In genomic region chr10:72104472-72105097, GRCh38 we compare ENCODE assay signal across 15 cellular contexts. TPM values are rescaled to one million over a fixed set of nuclear protein-coding genes. Genes with fewer than 3 reads are reported as not detected.
DNase-seq lines count a peak whose midpoint lies in the region; ATAC-seq lines count a peak whose summit lies in the region.
"Had no signal": no experiment of that assay in that cellular context is flagged by ENCODE, and none has a peak within 500 bp of the region (broad histone marks: within the 10 kb centered on the region; RNA-seq: fewer than 3 reads in every experiment).

No MANE protein-coding gene starts in this region.

- H3K9me3 ChIP-seq in mesenchymal stem cell (ENCODE audit: control insufficient read depth, low read length), result no peaks in the 10 kb centered on the region
- H3K9me3 ChIP-seq: heart left ventricle, vagina had no signal

- peak overlapping the region; percentile 35 for H2AK5ac ChIP-seq in mesenchymal stem cell (ENCODE audit: low read length, severe bottlenecking)

- no peak overlapping the region for H3K4me3 Mint-ChIP-seq in stimulated activated naive CD8-positive, alpha-beta T cell treated with anti-CD3 and anti-CD28 coated beads, Interleukin-15, amount 100 ng/mL, for 72 hours
- H3K4me3 Mint-ChIP-seq: activated naive CD4-positive, alpha-beta T cell treated with anti-CD3 and anti-CD28 coated beads, Interleukin-2, amount 10 ng/mL, durations not matched to agents 7 days and 5 days; central memory CD8-positive, alpha-beta T cell; stimulated activated effector memory CD8-positive, alpha-beta T cell treated with anti-CD3 and anti-CD28 coated beads, Interleukin-12 subunit alpha, Interleukin-12 subunit beta, amount 100 ng/mL, for 72 hours; WTC11 had no signal

- H3K14ac ChIP-seq in mesenchymal stem cell (ENCODE audit: low read length in 2 of 2), result no peak overlapping the region

- H3K27me3 ChIP-seq in mesenchymal stem cell (ENCODE audit: control insufficient read depth in 1 of 2, insufficient read depth in 1 of 2, low read length in 2 of 2), result no peaks in the 10 kb centered on the region
- H3K27me3 ChIP-seq: heart left ventricle, vagina had no signal

- peaks cover 4% of the 10 kb centered on the region for H3K4me1 ChIP-seq in mesenchymal stem cell (ENCODE audit: control insufficient read depth, insufficient read depth, low read depth, low read length)

- peaks cover 4% of the 10 kb centered on the region for H3K79me1 ChIP-seq in mesenchymal stem cell (replicated peaks; ENCODE audit: low read length, poor library complexity, severe bottlenecking)

- no peak overlapping the region for H2BK12ac ChIP-seq in mesenchymal stem cell (ENCODE audit: low read length in 2 of 2)

- H2BK5ac ChIP-seq in mesenchymal stem cell (ENCODE audit: low read depth, low read length, poor library complexity, severe bottlenecking), result no peak overlapping the region

- H3K27ac Mint-ChIP-seq in stimulated activated naive CD8-positive, alpha-beta T cell treated with anti-CD3 and anti-CD28 coated beads, Interleukin-15, amount 100 ng/mL, for 72 hours, result peak overlapping the region; percentile 36 to 99
- H3K27ac Mint-ChIP-seq: activated naive CD4-positive, alpha-beta T cell treated with anti-CD3 and anti-CD28 coated beads, Interleukin-2, amount 10 ng/mL, durations not matched to agents 7 days and 5 days; stimulated activated effector memory CD8-positive, alpha-beta T cell treated with anti-CD3 and anti-CD28 coated beads, Interleukin-12 subunit alpha, Interleukin-12 subunit beta, amount 100 ng/mL, for 72 hours had no signal

- H2BK15ac ChIP-seq in mesenchymal stem cell (ENCODE audit: low read depth, poor library complexity, severe bottlenecking), result no peak overlapping the region

- no peak overlapping the region for H3K27ac ChIP-seq in mesenchymal stem cell (ENCODE audit: low read length, poor library complexity, severe bottlenecking)
- H3K27ac ChIP-seq: vagina had no signal

- H3K9me3 Mint-ChIP-seq in stimulated activated naive CD8-positive, alpha-beta T cell treated with anti-CD3 and anti-CD28 coated beads, Interleukin-15, amount 100 ng/mL, for 72 hours, result no peaks in the 10 kb centered on the region
- H3K9me3 Mint-ChIP-seq: activated naive CD4-positive, alpha-beta T cell treated with anti-CD3 and anti-CD28 coated beads, Interleukin-2, amount 10 ng/mL, durations not matched to agents 7 days and 5 days; central memory CD8-positive, alpha-beta T cell; stimulated activated effector memory CD8-positive, alpha-beta T cell treated with anti-CD3 and anti-CD28 coated beads, Interleukin-12 subunit alpha, Interleukin-12 subunit beta, amount 100 ng/mL, for 72 hours; WTC11 had no signal

- peak overlapping the region; percentile 12 for H4K8ac ChIP-seq in mesenchymal stem cell (ENCODE audit: low read length)

- peaks cover 7 to 23% of the 10 kb centered on the region in 2 experiments for H3K36me3 ChIP-seq in mesenchymal stem cell (ENCODE audit: control insufficient read depth in 1 of 2, insufficient read depth in 2 of 2, low read depth in 1 of 2, low read length in 2 of 2)

- H3K9ac ChIP-seq in mesenchymal stem cell (ENCODE audit: low read length), result peak overlapping the region; percentile 25

- H3K4me3 ChIP-seq in mesenchymal stem cell (ENCODE audit: insufficient read depth in 1 of 2, low read depth in 1 of 2, low read length in 2 of 2), result no peak overlapping the region
- H3K4me3 ChIP-seq: heart left ventricle, skin epidermis, vagina had no signal

- no peak overlapping the region for H3K4ac ChIP-seq in mesenchymal stem cell (ENCODE audit: low read depth in 1 of 2, low read length in 2 of 2)

- H4K91ac ChIP-seq in mesenchymal stem cell (ENCODE audit: low read length), result no peak overlapping the region

- DNase-seq in stimulated activated naive CD8-positive, alpha-beta T cell treated with anti-CD3 and anti-CD28 coated beads, Interleukin-15, amount 100 ng/mL, for 72 hours, result no peak
- no peak for DNase-seq in stimulated activated naive CD8-positive, alpha-beta T cell treated with anti-CD3 and anti-CD28 coated beads, Interleukin-15, Interleukin-2, amounts not matched to agents 100 U/mL and 50 U/mL, for 24 hours
- DNase-seq in astrocyte of the hippocampus (ENCODE audit: low read depth, low spot score), result peak; percentile 29
- DNase-seq in mesenchymal stem cell, result no peak
- DNase-seq in stimulated activated CD4-positive, alpha-beta T cell treated with anti-CD3 and anti-CD28 coated beads, Interleukin-4, amount 100 ng/mL, for 4 hours, result no peak
- DNase-seq in NCI-H1092 (lab: John Stamatoyannopoulos, UW), result no peak
- DNase-seq: activated naive CD4-positive, alpha-beta T cell treated with anti-CD3 and anti-CD28 coated beads, Interleukin-2, amount 10 ng/mL, durations not matched to agents 7 days and 5 days; heart left ventricle had no signal

- H3K23ac ChIP-seq in mesenchymal stem cell (ENCODE audit: low read length in 2 of 2), result no peak overlapping the region

- H3K18ac ChIP-seq in mesenchymal stem cell (ENCODE audit: low read depth in 1 of 2, low read length in 2 of 2), result no peak overlapping the region

- peaks cover 86% of the 10 kb centered on the region for H3K4me1 Mint-ChIP-seq in stimulated activated naive CD8-positive, alpha-beta T cell treated with anti-CD3 and anti-CD28 coated beads, Interleukin-15, amount 100 ng/mL, for 72 hours
- H3K4me1 Mint-ChIP-seq: WTC11 had no signal

- H3K27me3 Mint-ChIP-seq in stimulated activated naive CD8-positive, alpha-beta T cell treated with anti-CD3 and anti-CD28 coated beads, Interleukin-15, amount 100 ng/mL, for 72 hours, result no peaks in the 10 kb centered on the region
- H3K27me3 Mint-ChIP-seq: activated naive CD4-positive, alpha-beta T cell treated with anti-CD3 and anti-CD28 coated beads, Interleukin-2, amount 10 ng/mL, durations not matched to agents 7 days and 5 days; central memory CD8-positive, alpha-beta T cell had no signal

- H2BK120ac ChIP-seq in mesenchymal stem cell (ENCODE audit: low read depth, low read length), result no peak overlapping the region

- ATAC-seq in stimulated activated naive CD8-positive, alpha-beta T cell treated with anti-CD3 and anti-CD28 coated beads, Interleukin-15, amount 100 ng/mL, for 72 hours, result no peak
- no peak for ATAC-seq in stimulated activated naive CD8-positive, alpha-beta T cell treated with anti-CD3 and anti-CD28 coated beads, Interleukin-15, Interleukin-2, amounts not matched to agents 100 U/mL and 50 U/mL, for 24 hours
- no peak for ATAC-seq in HG02852 (IDR thresholded peaks at IDR 0.05; ENCODE audit: unreplicated experiment)
- ATAC-seq in GM19351 (IDR thresholded peaks at IDR 0.05; ENCODE audit: unreplicated experiment), result no peak
- ATAC-seq: stimulated activated effector memory CD8-positive, alpha-beta T cell treated with anti-CD3 and anti-CD28 coated beads, Interleukin-12 subunit alpha, Interleukin-12 subunit beta, amount 100 ng/mL, for 72 hours; WTC11 had no signal

- no peak overlapping the region for H2AFZ ChIP-seq in mesenchymal stem cell (ENCODE audit: low read depth, low read length)

- H3K4me2 ChIP-seq in mesenchymal stem cell (ENCODE audit: low read length, poor library complexity, severe bottlenecking), result no peak overlapping the region

- 95% methylated on average over 6 of the region's 8 CpGs for WGBS in mesenchymal stem cell

RNA-seq across cellular contexts. Expression of gene SPOCK2, which starts 16.2 kb away (rescaled TPM):
- polyA plus RNA-seq in mesenchymal stem cell (2013, experiment 1 of 2), result 0.22 TPM
- polyA plus RNA-seq in mesenchymal stem cell (2013, experiment 2 of 2), result 0.30 TPM
